In the genomic region with DNA sequence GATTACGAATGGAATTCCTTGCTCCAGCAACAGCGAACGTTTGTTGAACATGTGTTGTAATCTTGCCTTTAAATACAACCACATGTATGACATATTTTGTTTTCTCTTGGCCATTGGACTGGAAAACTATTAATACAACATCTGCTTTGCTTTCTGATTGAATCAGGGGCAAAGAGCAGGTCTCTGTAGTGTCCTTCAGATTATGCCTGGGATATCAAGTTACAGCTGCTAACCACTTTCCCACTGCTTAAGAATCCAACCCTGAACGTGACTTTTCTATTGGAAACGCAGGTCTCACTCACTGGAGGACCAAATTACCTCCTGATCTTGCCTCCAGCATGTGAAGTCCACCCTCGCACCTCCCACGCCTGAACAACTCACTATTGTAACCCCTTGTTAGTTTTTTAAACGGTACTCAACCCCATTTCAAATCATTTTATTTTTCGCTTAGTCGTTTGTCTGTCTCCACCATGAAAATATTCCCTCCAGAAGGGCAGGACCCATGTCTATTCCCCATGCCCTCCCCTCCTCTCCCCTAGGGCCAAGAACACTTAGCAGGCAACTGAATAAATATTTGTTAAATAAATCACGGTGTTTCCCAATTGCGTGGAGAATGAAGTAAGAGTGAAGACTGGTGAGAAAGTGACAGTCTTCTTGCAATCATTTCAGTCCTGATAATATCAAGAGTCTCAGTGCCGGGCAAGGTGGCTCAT, we compare ENCODE assay signal across 8 cellular contexts. TPM values are rescaled to one million over a fixed set of nuclear protein-coding genes. Genes with fewer than 3 reads are reported as not detected.
DNase-seq lines count a peak whose midpoint lies in the region; ATAC-seq lines count a peak whose summit lies in the region.

No MANE protein-coding gene starts in this region.

- H3K9ac ChIP-seq in subcutaneous abdominal adipose tissue (ENCODE audit: low read length in 5 of 5), result peak overlapping the region; percentile 40 to 70 (median 62)

- peak overlapping the region; percentile 93 for H3K27ac ChIP-seq in subcutaneous abdominal adipose tissue (ENCODE audit: low read depth, low read length)

- no peaks in the 10 kb centered on the region for H3K27me3 ChIP-seq in subcutaneous abdominal adipose tissue (ENCODE audit: control insufficient read depth in 5 of 5, insufficient read depth in 4 of 5, low read length in 5 of 5)

- peak overlapping the region; percentile 3 to 53 (median 24) for H3K4me3 ChIP-seq in subcutaneous abdominal adipose tissue (ENCODE audit: low read depth in 1 of 5, low read length in 5 of 5)

- H3K36me3 ChIP-seq in subcutaneous abdominal adipose tissue (ENCODE audit: control insufficient read depth in 5 of 5, insufficient read depth in 5 of 5, low read length in 5 of 5), result no peaks in the 10 kb centered on the region

- no peaks in the 10 kb centered on the region for H3K9me3 ChIP-seq in subcutaneous abdominal adipose tissue (ENCODE audit: control insufficient read depth in 5 of 5, low read length in 5 of 5)

- H3K4me1 ChIP-seq in subcutaneous abdominal adipose tissue (ENCODE audit: control insufficient read depth in 5 of 5, insufficient read depth in 5 of 5, low read length in 5 of 5), result peaks cover 19 to 50% (median 46%) of the 10 kb centered on the region in 5 donors

- ATAC-seq in left cardiac atrium (peak; percentile 70 to 73), GM21825 (IDR thresholded peaks at IDR 0.05; ENCODE audit: unreplicated experiment) (no peak), GM21786 (IDR thresholded peaks at IDR 0.05; ENCODE audit: unreplicated experiment) (no peak)

- intact Hi-C loops in left cardiac atrium (cut with DNase I), result loop anchor here in 1 of 2 donors (10.0 kb wide), 1 partner anchor 89 kb away; a partner anchor contains a TSS
- intact Hi-C loops in posterior vena cava (cut with DNase I), result loop anchor here in 1 of 2 donors (1.0 to 10.0 kb wide), 2 partner anchors 17 to 51 kb away; no protein-coding TSS in a partner anchor

- DNase-seq in HuH-7 (ENCODE audit: low spot score) (peak; percentile 25), SW480 (ENCODE audit: low spot score) (peak; percentile 14), left cardiac atrium (no peak), posterior vena cava (ENCODE audit: low spot score) (no peak)
- DNase-seq in activated CD4-positive, alpha-beta T cell treated with anti-CD3 and anti-CD28 coated beads for 48 hours, result no peak

RNA-seq across cellular contexts. Expression of a gene that starts 57.4 kb away (rescaled TPM):
- total RNA-seq in left cardiac atrium (10 to 100 TPM; 34.7 to 36.8 TPM), posterior vena cava (10 to 100 TPM; 41.0 to 42.0 TPM)

Comparison
In these comparisons a context has a peak if more than half of its experiments do, and no peak if none do; other contexts are left out.
1. DNase-seq: peak in HuH-7 (single experiment) and SW480 (single experiment); none in left cardiac atrium (single experiment), posterior vena cava (single experiment) and activated CD4-positive, alpha-beta T cell treated with anti-CD3 and anti-CD28 coated beads for 48 hours (single experiment).
2. ATAC-seq: peak in left cardiac atrium (2 of 2); none in GM21825 (single experiment) and GM21786 (single experiment).